In genomic region chr5:108093186-108093585, GRCh38 we compare ENCODE assay signal across 10 cellular contexts.
DNase-seq lines count a peak whose midpoint lies in the region; ATAC-seq and TF ChIP-seq lines count a peak whose summit lies in the region.
"Had no signal": no experiment of that assay in that cellular context is flagged by ENCODE, and none has a peak within 500 bp of the region (broad histone marks: within the 10 kb centered on the region; RNA-seq: fewer than 3 reads in every experiment).

No MANE protein-coding gene starts in this region.

- intact Hi-C loops in OCI-LY7 (cut with micrococcal nuclease; ENCODE audit: unreplicated experiment): no loop called here

- no peaks in the 10 kb centered on the region for H3K9me2 ChIP-seq in OCI-LY7 (ENCODE audit: insufficient read depth, low read length)

- no peak overlapping the region for H3K4me2 ChIP-seq in OCI-LY7 (ENCODE audit: low read length)

- H3K4me3 ChIP-seq in GM12875 (ENCODE audit: low read depth, low read length) (no peak overlapping the region), OCI-LY7 (ENCODE audit: low read depth, low read length, poor library complexity, severe bottlenecking) (no peak overlapping the region), fibroblast of villous mesenchyme (ENCODE audit: low read depth, low read length) (no peak overlapping the region)

- CTCF ChIA-PET in OCI-LY7 (lab: Charles Lee; ENCODE audit: unreplicated experiment): no interaction called here

- POLR2A ChIA-PET in OCI-LY7 (lab: Charles Lee): interaction anchor here (0.6 kb wide), 1 partner anchor 22 kb away, joined by 4 read pairs; no protein-coding TSS in a partner anchor

- ATAC-seq in GM21619 (IDR thresholded peaks at IDR 0.05; ENCODE audit: unreplicated experiment) (no peak), HG03039 (IDR thresholded peaks at IDR 0.05; ENCODE audit: unreplicated experiment) (no peak), HG03139 (IDR thresholded peaks at IDR 0.05; ENCODE audit: unreplicated experiment) (no peak)

- H3K9me3 ChIP-seq in OCI-LY7 (ENCODE audit: low read length): no peaks in the 10 kb centered on the region

- BruUV-seq in OCI-LY7 (replicated peaks; lab: Mats Ljungman, UMichigan): no TSS peak

- TF ChIP-seq CTCF in GM12875 (IDR thresholded peaks at IDR 0.05; ENCODE audit: borderline replicate concordance, insufficient read depth, low read depth, low read length) (peak; percentile 21; the same call in 1 of the 2 replicates), OCI-LY7 (conservative IDR thresholded peaks at IDR 0.05; ENCODE audit: low read length) (peak; percentile 72), fibroblast of villous mesenchyme (IDR thresholded peaks at IDR 0.05; ENCODE audit: insufficient read depth, low read depth, low read length) (peak; percentile 49)

- no peaks in the 10 kb centered on the region for H3K36me3 ChIP-seq in OCI-LY7 (ENCODE audit: insufficient read depth, low read length)

- H4K20me1 ChIP-seq in OCI-LY7 (ENCODE audit: insufficient read depth, low read length): no peaks in the 10 kb centered on the region

- no peaks in the 10 kb centered on the region for H3K79me2 ChIP-seq in OCI-LY7 (ENCODE audit: insufficient read depth, low read depth, low read length)

- no peak overlapping the region for H3K27ac ChIP-seq in OCI-LY7 (ENCODE audit: low read depth, low read length, poor library complexity, severe bottlenecking)

- no peaks in the 10 kb centered on the region for H3K4me1 ChIP-seq in OCI-LY7 (ENCODE audit: insufficient read depth, low read length, poor library complexity, severe bottlenecking)

- DNase-seq in AG08395 (ENCODE audit: low spot score): peak; percentile 48
- peak; percentile 4 for DNase-seq in OCI-LY7 (ENCODE audit: low spot score)
- peak; percentile 24 for DNase-seq in fibroblast of villous mesenchyme (ENCODE audit: low read depth)
- no peak for DNase-seq in occipital lobe (lab: John Stamatoyannopoulos, UW)
- DNase-seq: activated gamma-delta T cell treated with Interleukin-2 at 50 U/mL for 16 hours, NCI-H187 treated with DMSO at 0.1 percent for 48 hours had no signal

- H2AFZ ChIP-seq in OCI-LY7 (ENCODE audit: low read length): no peak overlapping the region

Comparison
In these comparisons a context has a peak if more than half of its experiments do, and no peak if none do; other contexts are left out.
1. CTCF ChIP-seq: peak in every context shown above with its lines; median percentile 72 in OCI-LY7; 49 in fibroblast of villous mesenchyme; 21 in GM12875.